12 cellular contexts compared by ENCODE assay signal in the genomic region with DNA sequence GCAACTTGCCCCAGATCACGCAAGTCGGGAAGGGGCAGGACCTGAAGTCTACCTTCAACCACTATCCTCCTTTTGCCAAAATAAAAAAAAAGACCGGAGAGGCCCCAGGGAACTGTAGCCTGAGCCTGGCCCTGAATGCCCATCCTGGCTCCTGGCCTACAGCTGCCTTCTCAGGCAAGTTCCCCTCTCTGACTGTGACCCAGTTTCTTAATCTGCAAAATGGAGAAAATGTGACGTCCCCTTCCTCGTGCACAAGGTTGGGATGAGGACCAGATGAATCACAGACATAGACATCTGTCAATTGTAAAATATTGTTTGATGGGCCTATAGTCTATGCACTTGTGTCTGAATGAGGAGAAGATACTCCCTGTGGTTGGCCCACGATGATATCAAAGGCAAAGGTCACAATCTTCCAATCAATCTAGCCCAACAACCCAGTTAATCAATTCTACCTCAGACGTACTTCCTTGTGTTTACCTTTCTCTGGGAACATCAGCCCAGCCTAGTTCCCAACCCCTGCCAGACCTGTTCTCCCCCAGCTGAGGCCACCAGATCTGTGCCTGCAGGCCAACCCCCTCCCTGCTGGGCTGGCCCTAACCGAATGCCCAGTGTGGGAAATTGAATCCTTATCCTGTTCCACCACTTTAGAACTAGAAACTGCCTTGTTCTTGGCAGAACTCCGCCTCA.
A peak's percentile ranks its signal among the peaks of the same experiment; 100 is the strongest.
DNase-seq lines count a peak whose midpoint lies in the region; ATAC-seq and TF ChIP-seq lines count a peak whose summit lies in the region.
"Had no signal": no experiment of that assay in that cellular context is flagged by ENCODE, and none has a peak within 500 bp of the region (broad histone marks: within the 10 kb centered on the region; RNA-seq: fewer than 3 reads in every experiment).

No MANE protein-coding gene starts in this region.

- no peaks in the 10 kb centered on the region for H3K27me3 ChIP-seq in heart right ventricle

- no peaks in the 10 kb centered on the region for H3K36me3 Mint-ChIP-seq in natural killer cell

- H3K27ac ChIP-seq in heart right ventricle: peak overlapping the region in 8 of 10 donors; percentile 33 to 95 (median 89)
- H3K27ac ChIP-seq in epithelial cell of prostate: peak overlapping the region; percentile 93

- TF ChIP-seq CTCF in heart right ventricle (IDR thresholded peaks at IDR 0.05) (no peak), natural killer cell (IDR thresholded peaks at IDR 0.05) (no peak)

- H3K4me3 ChIP-seq in heart right ventricle: no peak overlapping the region

- no peak overlapping the region for H3K4me3 Mint-ChIP-seq in natural killer cell
- H3K4me3 Mint-ChIP-seq: B cell had no signal

- no peaks in the 10 kb centered on the region for H3K9me3 Mint-ChIP-seq in natural killer cell

- peaks cover 18 to 47% (median 38%) of the 10 kb centered on the region in 9 donors for H3K4me1 ChIP-seq in heart right ventricle

- H3K27ac Mint-ChIP-seq in natural killer cell: peak overlapping the region; percentile 92 to 95
- H3K27ac Mint-ChIP-seq: B cell had no signal

- ATAC-seq in heart right ventricle (no peak), natural killer cell (no peak), HG03159 (IDR thresholded peaks at IDR 0.05; ENCODE audit: unreplicated experiment) (no peak), HG02642 (IDR thresholded peaks at IDR 0.05; ENCODE audit: poor library complexity, unreplicated experiment) (no peak)
- ATAC-seq: naive thymus-derived CD8-positive, alpha-beta T cell had no signal

- peaks cover 34 to 40% of the 10 kb centered on the region in 2 donors for H3K4me1 Mint-ChIP-seq in natural killer cell

- no peaks in the 10 kb centered on the region for H3K36me3 ChIP-seq in heart right ventricle

- H3K27me3 Mint-ChIP-seq in natural killer cell (ENCODE audit: low read depth in 2 of 2): no peaks in the 10 kb centered on the region

- peaks cover 0 to 15% (median 0%) of the 10 kb centered on the region in 11 donors for H3K9me3 ChIP-seq in heart right ventricle

- intact Hi-C loops in heart right ventricle (cut with DNase I) (loop anchor here in 3 of 10 donors (5.0 to 10.0 kb wide), 6 partner anchors 65 to 605 kb away; a partner anchor contains a TSS), cardiac septum (cut with DNase I) (loop anchor here (5.0 kb wide), 4 partner anchors 58 to 337 kb away; no protein-coding TSS in a partner anchor), natural killer cell (cut with micrococcal nuclease) (loop anchor here (5.0 to 10.0 kb wide), 3 partner anchors 85 to 187 kb away; no protein-coding TSS in a partner anchor)

- WGBS in heart right ventricle, 2 donors: 73 to 75% methylated on average over 9 of the region's 9 CpGs

- DNase-seq in heart right ventricle (no peak), cardiac septum (ENCODE audit: low spot score) (no peak), epithelial cell of prostate (ENCODE audit: low read depth, low spot score) (peak; percentile 43), natural killer cell (no peak), HuH-7 (ENCODE audit: low spot score) (no peak), COR-L47 (lab: John Stamatoyannopoulos, UW) (no peak)
- DNase-seq: erythroblast; naive thymus-derived CD8-positive, alpha-beta T cell; NCI-H345 had no signal
